8 cellular contexts compared by ENCODE assay signal in genomic region chr11:112085822-112086421, GRCh38. TPM values are rescaled to one million over a fixed set of nuclear protein-coding genes. Genes with fewer than 3 reads are reported as not detected.
DNase-seq lines count a peak whose midpoint lies in the region; ATAC-seq and TF ChIP-seq lines count a peak whose summit lies in the region.

No MANE protein-coding gene starts in this region.

- CTCF ChIA-PET in HEK293 (lab: Yijun Ruan, JAX), result interaction anchor here (0.6 to 1.4 kb wide), 3 partner anchors 26 to 875 kb away, joined by 3 to 5 read pairs (median 5); partner anchors contain the start of gene NCAM1

- H3K4me1 ChIP-seq in HEK293 (ENCODE audit: control insufficient read depth, insufficient read depth, low read length), result no peaks in the 10 kb centered on the region
- peaks cover 3 to 68% (median 36%) of the 10 kb centered on the region in 9 donors for H3K4me1 ChIP-seq in heart right ventricle

- POLR2A ChIA-PET in HEK293 (lab: Yijun Ruan, JAX), result interaction anchor here (0.5 to 1.7 kb wide), 6 partner anchors 9 to 1839 kb away, joined by 3 to 8 read pairs (median 5); partner anchors contain the start of genes NKAPD1 and PIH1D2

- H3K4me3 ChIP-seq in HEK293 (ENCODE audit: low read depth, low read length) (peak overlapping the region; percentile 95), heart right ventricle (peak overlapping the region; percentile 71 to 94 (median 84))

- H3K27me3 ChIP-seq in heart right ventricle, result no peaks in the 10 kb centered on the region

- H3K27ac ChIP-seq in HEK293 (ENCODE audit: extremely low read depth, low read depth, low read length) (peak overlapping the region; percentile 18; the same call in 1 of the 2 replicates), heart right ventricle (peak overlapping the region; percentile 69 to 95 (median 88))

- intact Hi-C loops in heart right ventricle (cut with DNase I), result loop anchor here in 6 of 10 donors (1.0 to 10.0 kb wide), 6 partner anchors 12 to 211 kb away; partner anchors contain the start of genes CFAP68 (in 3 of the 6), FDXACB1 (in 3 of the 6), ALG9 (in 2 of the 6) and DIXDC1 (in 2 of the 6)
- intact Hi-C loops in sciatic nerve (cut with DNase I), result no loop called here

- no peaks in the 10 kb centered on the region for H3K9me3 ChIP-seq in HEK293 (ENCODE audit: control insufficient read depth, insufficient read depth, low read depth, low read length)
- no peaks in the 10 kb centered on the region for H3K9me3 ChIP-seq in heart right ventricle

- H3K36me3 ChIP-seq in HEK293 (ENCODE audit: control insufficient read depth in 2 of 2, insufficient read depth in 1 of 2, low read length in 2 of 2) (peaks cover 13 to 82% of the 10 kb centered on the region in 2 experiments), heart right ventricle (peaks cover 0 to 77% (median 65%) of the 10 kb centered on the region in 9 donors)

- WGBS in heart right ventricle, 2 donors, result 4% methylated on average over 19 of the region's 19 CpGs

- TF ChIP-seq CTCF in HEK293 (tag by site-specific recombination; IDR thresholded peaks at IDR 0.05) (no peak), heart right ventricle (IDR thresholded peaks at IDR 0.05) (no peak)

- DNase-seq in NCI-H1092 treated with DMSO at 0.1 percent for 48 hours (lab: John Stamatoyannopoulos, UW) (peak; percentile 37), NCI-H1092 (lab: John Stamatoyannopoulos, UW) (no peak), MV-4-11 (lab: John Stamatoyannopoulos, UW) (peak; percentile 43), heart right ventricle (no peak), sciatic nerve (ENCODE audit: low spot score) (no peak), NCI-H128 (lab: John Stamatoyannopoulos, UW; ENCODE audit: unreplicated experiment) (no peak)
- DNase-seq in activated T-helper 9 cell treated with anti-CD3 and anti-CD28 coated beads, Interleukin-2, amount 50 U/mL, for 16 hours (ENCODE audit: low read depth), result peak; percentile 9

- peak in 7 of 8 donors; percentile 29 to 54 (median 35) for ATAC-seq in heart right ventricle
- ATAC-seq in sciatic nerve, result peak; percentile 58

TF ChIP-seq in HEK293, 187 proteins besides CTCF, POLR2A, EP300 and RAD21:
- TF ChIP-seq ZNF24 (tag by site-specific recombination; IDR thresholded peaks at IDR 0.05), result no peak
- TF ChIP-seq ZNF341 (tag by site-specific recombination; IDR thresholded peaks at IDR 0.05; ENCODE audit: low read depth), result 0 out of 2 replicates have a peak, but pooled peaks have one; percentile 11
- TF ChIP-seq ZFP37 (tag by site-specific recombination; IDR thresholded peaks at IDR 0.05), result 0 out of 2 replicates have a peak, but pooled peaks have one; percentile 23

RNA-seq across cellular contexts. Expression of gene TIMM8B, which starts 0.6 kb away (rescaled TPM):
- total RNA-seq in heart right ventricle, result 100 to 1,000 TPM; 142 to 194 (median 168) TPM
- polyA plus RNA-seq in heart right ventricle, result 100 to 1,000 TPM; 147 to 193 TPM
- 30.8 TPM for total RNA-seq in sciatic nerve

RNA-seq across cellular contexts. Expression of gene SDHD, which starts 0.8 kb away (rescaled TPM):
- total RNA-seq in heart right ventricle (100 to 1,000 TPM; 205 to 330 (median 279) TPM), sciatic nerve (75.5 TPM)
- 100 to 1,000 TPM; 121 to 187 TPM for polyA plus RNA-seq in heart right ventricle

RNA-seq across cellular contexts. Expression of gene NKAPD1, which starts 11.8 kb away (rescaled TPM):
- 10 to 100 TPM in 1 of 10 donors, 1 to 10 TPM in 9; 5.8 to 10.5 (median 8.0) TPM for total RNA-seq in heart right ventricle
- polyA plus RNA-seq in heart right ventricle, result 1 to 10 TPM; 5.2 to 7.3 TPM
- total RNA-seq in sciatic nerve, result 18.1 TPM

RNA-seq across cellular contexts. Expression of gene PIH1D2, which starts 12.1 kb away (rescaled TPM):
- total RNA-seq in heart right ventricle, result 1 to 10 TPM; 1.2 to 3.5 (median 1.9) TPM
- 1 to 10 TPM; 1.0 to 2.2 TPM for polyA plus RNA-seq in heart right ventricle
- total RNA-seq in sciatic nerve, result 1.8 TPM

Comparison
In these comparisons a context has a peak if more than half of its experiments do, and no peak if none do; other contexts are left out.
1. DNase-seq: peak in NCI-H1092 treated with DMSO at 0.1 percent for 48 hours (single experiment), MV-4-11 (single experiment) and activated T-helper 9 cell treated with anti-CD3 and anti-CD28 coated beads, Interleukin-2, amount 50 U/mL, for 16 hours (single experiment); none in NCI-H1092 (single experiment), heart right ventricle (0 of 2), sciatic nerve (single experiment) and NCI-H128 (single experiment).